ENCODE assay signal across 8 cellular contexts in the genomic region with DNA sequence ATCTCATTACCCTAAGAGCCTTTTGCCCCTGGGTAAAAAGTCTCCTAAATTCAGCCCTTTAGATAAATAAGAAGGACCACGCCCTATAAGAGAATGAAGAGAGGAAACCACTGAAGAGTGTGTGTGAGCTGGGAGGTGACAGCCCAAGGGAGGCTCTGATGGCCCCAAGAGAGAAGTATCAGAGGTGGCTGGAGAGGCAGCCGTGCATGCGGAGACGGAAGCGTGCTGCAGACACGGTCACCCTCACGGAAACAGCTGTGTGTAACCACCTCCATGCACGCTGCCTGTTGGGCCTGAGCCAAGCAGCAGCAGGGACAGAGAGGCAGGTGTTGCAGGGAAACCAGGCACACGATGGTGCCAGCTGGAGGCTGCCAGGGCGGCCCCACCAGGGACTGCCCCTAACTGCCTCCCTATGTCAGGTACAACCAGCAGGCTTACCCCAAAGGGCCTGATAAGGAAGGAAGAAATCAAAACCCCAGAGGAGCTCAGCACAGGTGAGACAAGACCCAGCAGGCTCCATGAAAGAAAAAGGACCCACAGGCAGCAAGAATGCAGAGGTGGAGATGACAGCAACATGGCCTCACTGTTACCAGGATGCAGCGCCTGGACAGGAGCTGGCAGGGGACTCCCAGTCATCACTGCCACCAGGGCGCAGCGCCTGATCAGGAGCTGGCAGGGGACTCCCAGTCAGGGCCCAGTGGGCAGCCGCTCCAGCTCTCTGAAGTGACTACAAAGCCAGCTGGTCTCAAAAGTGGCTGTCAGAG. TPM values are rescaled to one million over a fixed set of nuclear protein-coding genes. Genes with fewer than 3 reads are reported as not detected.
DNase-seq lines count a peak whose midpoint lies in the region; ATAC-seq and TF ChIP-seq lines count a peak whose summit lies in the region.

No MANE protein-coding gene starts in this region.

- CTCF ChIA-PET in activated CD8-positive, alpha-beta T cell treated with anti-CD3 and anti-CD28 coated beads, Interleukin-2, amount 10 ng/mL, durations not matched to agents 7 days and 5 days (lab: Charles Lee) = interaction anchor here (1.0 to 2.1 kb wide), 4 partner anchors 35 to 76 kb away, joined by 3 to 11 read pairs (median 5); no protein-coding TSS in a partner anchor

- TF ChIP-seq CTCF in BE2C (IDR thresholded peaks at IDR 0.05; ENCODE audit: low read depth, low read length) = no peak

- H3K27me3 Mint-ChIP-seq in activated CD8-positive, alpha-beta T cell treated with anti-CD3 and anti-CD28 coated beads, Interleukin-2, amount 10 ng/mL, durations not matched to agents 7 days and 5 days (ENCODE audit: low read depth) = no peaks in the 10 kb centered on the region

- peaks cover 40% of the 10 kb centered on the region for H3K4me1 Mint-ChIP-seq in activated CD8-positive, alpha-beta T cell treated with anti-CD3 and anti-CD28 coated beads, Interleukin-2, amount 10 ng/mL, durations not matched to agents 7 days and 5 days (ENCODE audit: low read depth)

- ATAC-seq in GM18873 (IDR thresholded peaks at IDR 0.05; ENCODE audit: low FRiP score, unreplicated experiment) (peak; percentile 93), HG02943 (IDR thresholded peaks at IDR 0.05; ENCODE audit: low read depth, unreplicated experiment) (peak; percentile 92), left lobe of liver (no peak)
- ATAC-seq in activated CD8-positive, alpha-beta T cell treated with anti-CD3 and anti-CD28 coated beads, Interleukin-2, amount 10 ng/mL, durations not matched to agents 7 days and 5 days = peak; percentile 81

- DNase-seq in BE2C (peak; percentile 66), NCI-H187 treated with DMSO at 0.1 percent for 48 hours (lab: John Stamatoyannopoulos, UW) (peak; percentile 39), left lobe of liver (ENCODE audit: low spot score) (peak; percentile 44), Ammon's horn (ENCODE audit: low spot score) (no peak)
- peak; percentile 64 for DNase-seq in activated CD8-positive, alpha-beta T cell treated with anti-CD3 and anti-CD28 coated beads, Interleukin-2, amount 10 ng/mL, durations not matched to agents 7 days and 5 days
- no peak for DNase-seq in effector CD4-positive, alpha-beta T cell

- no peaks in the 10 kb centered on the region for H3K9me3 Mint-ChIP-seq in activated CD8-positive, alpha-beta T cell treated with anti-CD3 and anti-CD28 coated beads, Interleukin-2, amount 10 ng/mL, durations not matched to agents 7 days and 5 days (ENCODE audit: insufficient read depth)

- no peaks in the 10 kb centered on the region for H3K9me3 ChIP-seq in BE2C

- peak overlapping the region; percentile 38 for H3K4me3 Mint-ChIP-seq in activated CD8-positive, alpha-beta T cell treated with anti-CD3 and anti-CD28 coated beads, Interleukin-2, amount 10 ng/mL, durations not matched to agents 7 days and 5 days

- no peak overlapping the region for H3K4me3 ChIP-seq in BE2C (ENCODE audit: low read depth, low read length)

- peaks cover 5% of the 10 kb centered on the region for H3K36me3 Mint-ChIP-seq in activated CD8-positive, alpha-beta T cell treated with anti-CD3 and anti-CD28 coated beads, Interleukin-2, amount 10 ng/mL, durations not matched to agents 7 days and 5 days (ENCODE audit: low read depth)

- no peaks in the 10 kb centered on the region for H3K27me3 ChIP-seq in BE2C

- no peaks in the 10 kb centered on the region for H3K4me1 ChIP-seq in BE2C

- H3K36me3 ChIP-seq in BE2C = peaks cover 4% of the 10 kb centered on the region; the same call in 1 of the 2 replicates

- H3K27ac Mint-ChIP-seq in activated CD8-positive, alpha-beta T cell treated with anti-CD3 and anti-CD28 coated beads, Interleukin-2, amount 10 ng/mL, durations not matched to agents 7 days and 5 days = peak overlapping the region; percentile 87

- POLR2A ChIA-PET in activated CD8-positive, alpha-beta T cell treated with anti-CD3 and anti-CD28 coated beads, Interleukin-2, amount 10 ng/mL, durations not matched to agents 7 days and 5 days (lab: Charles Lee) = interaction anchor here (1.0 kb wide), 1 partner anchor 13 kb away, joined by 4 read pairs; a partner anchor contains a TSS

RNA-seq across cellular contexts. Expression of a gene that starts 7.8 kb away (rescaled TPM):
- not detected for polyA plus RNA-seq in BE2C (2012; ENCODE audit: insufficient read depth, insufficient read length, low read depth)
- under 1 TPM; 0.44 to 0.71 TPM for total RNA-seq in activated CD8-positive, alpha-beta T cell treated with anti-CD3 and anti-CD28 coated beads, Interleukin-2, amount 10 ng/mL, durations not matched to agents 7 days and 5 days
- total RNA-seq in left lobe of liver = 2.9 TPM

RNA-seq across cellular contexts. Expression of a gene that starts 12.5 kb away (rescaled TPM):
- 66.1 TPM for polyA plus RNA-seq in BE2C (2012; ENCODE audit: insufficient read depth, insufficient read length, low read depth)
- 10 to 100 TPM; 50.0 to 54.6 TPM for total RNA-seq in activated CD8-positive, alpha-beta T cell treated with anti-CD3 and anti-CD28 coated beads, Interleukin-2, amount 10 ng/mL, durations not matched to agents 7 days and 5 days
- 37.0 TPM for total RNA-seq in left lobe of liver

RNA-seq across cellular contexts. Expression of a gene that starts 23.1 kb away (rescaled TPM):
- polyA plus RNA-seq in BE2C (2012; ENCODE audit: insufficient read depth, insufficient read length, low read depth) = not detected
- total RNA-seq in activated CD8-positive, alpha-beta T cell treated with anti-CD3 and anti-CD28 coated beads, Interleukin-2, amount 10 ng/mL, durations not matched to agents 7 days and 5 days = 1 to 10 TPM; 2.1 TPM
- 0.68 TPM for total RNA-seq in left lobe of liver

RNA-seq across cellular contexts. Expression of a gene that starts 44.8 kb away (rescaled TPM):
- 165 TPM for polyA plus RNA-seq in BE2C (2012; ENCODE audit: insufficient read depth, insufficient read length, low read depth)
- 1 to 10 TPM in 1 of 2 experiments, under 1 TPM in 1; 0.95 to 1.3 TPM for total RNA-seq in activated CD8-positive, alpha-beta T cell treated with anti-CD3 and anti-CD28 coated beads, Interleukin-2, amount 10 ng/mL, durations not matched to agents 7 days and 5 days
- 8.0 TPM for total RNA-seq in left lobe of liver

Comparison
In these comparisons a context has a peak if more than half of its experiments do, and no peak if none do; other contexts are left out.
1. DNase-seq: peak in BE2C (single experiment), NCI-H187 treated with DMSO at 0.1 percent for 48 hours (single experiment), activated CD8-positive, alpha-beta T cell treated with anti-CD3 and anti-CD28 coated beads, Interleukin-2, amount 10 ng/mL, durations not matched to agents 7 days and 5 days (single experiment) and left lobe of liver (single experiment); none in Ammon's horn (single experiment) and effector CD4-positive, alpha-beta T cell (single experiment).